In the genomic region with DNA sequence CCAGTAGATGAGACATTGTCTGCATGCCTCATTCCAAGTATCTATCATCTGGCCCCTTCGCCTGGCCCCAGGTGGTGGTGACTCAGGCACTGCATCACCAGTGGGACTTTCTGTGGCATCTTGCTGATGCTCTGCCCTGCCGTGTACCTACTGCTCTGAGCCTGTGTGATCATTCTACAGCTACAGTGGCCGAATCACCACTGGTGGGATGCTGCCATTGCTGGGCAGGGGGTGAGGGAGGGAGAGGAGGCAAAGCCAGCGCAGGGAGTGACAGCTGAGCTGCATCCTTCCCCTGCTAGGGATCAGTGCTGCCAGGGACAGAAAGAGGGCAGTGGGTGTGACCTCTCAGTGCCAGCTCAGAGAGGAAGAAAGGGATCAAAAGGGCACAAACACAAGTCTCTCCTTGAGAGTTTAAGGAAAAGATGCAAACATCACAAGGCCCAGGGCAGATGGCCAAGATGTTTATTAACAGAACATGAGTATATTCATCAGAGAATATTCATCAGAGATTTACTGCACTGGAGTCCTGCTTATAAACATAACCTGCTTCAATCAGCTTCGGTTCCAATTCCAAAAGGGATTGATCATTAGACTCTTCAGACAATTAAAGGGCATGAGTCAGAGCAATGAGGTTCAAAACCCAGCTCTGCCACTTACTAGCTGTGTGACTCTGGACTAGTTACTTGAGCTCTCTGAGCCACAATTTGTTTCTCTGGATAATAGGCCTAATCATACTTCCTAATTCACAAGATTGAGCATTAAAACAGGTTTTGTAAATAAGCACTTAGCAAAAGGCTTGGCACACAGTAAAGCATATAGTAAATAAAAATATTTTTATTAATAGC, we compare ENCODE assay signal across 1 cellular context.
TF ChIP-seq lines count a peak whose summit lies in the region.

No MANE protein-coding gene starts in this region.

TF ChIP-seq in HEK293, 187 proteins besides CTCF, POLR2A, EP300 and RAD21 (continued from another document):
- TF ChIP-seq, protein P1, sequence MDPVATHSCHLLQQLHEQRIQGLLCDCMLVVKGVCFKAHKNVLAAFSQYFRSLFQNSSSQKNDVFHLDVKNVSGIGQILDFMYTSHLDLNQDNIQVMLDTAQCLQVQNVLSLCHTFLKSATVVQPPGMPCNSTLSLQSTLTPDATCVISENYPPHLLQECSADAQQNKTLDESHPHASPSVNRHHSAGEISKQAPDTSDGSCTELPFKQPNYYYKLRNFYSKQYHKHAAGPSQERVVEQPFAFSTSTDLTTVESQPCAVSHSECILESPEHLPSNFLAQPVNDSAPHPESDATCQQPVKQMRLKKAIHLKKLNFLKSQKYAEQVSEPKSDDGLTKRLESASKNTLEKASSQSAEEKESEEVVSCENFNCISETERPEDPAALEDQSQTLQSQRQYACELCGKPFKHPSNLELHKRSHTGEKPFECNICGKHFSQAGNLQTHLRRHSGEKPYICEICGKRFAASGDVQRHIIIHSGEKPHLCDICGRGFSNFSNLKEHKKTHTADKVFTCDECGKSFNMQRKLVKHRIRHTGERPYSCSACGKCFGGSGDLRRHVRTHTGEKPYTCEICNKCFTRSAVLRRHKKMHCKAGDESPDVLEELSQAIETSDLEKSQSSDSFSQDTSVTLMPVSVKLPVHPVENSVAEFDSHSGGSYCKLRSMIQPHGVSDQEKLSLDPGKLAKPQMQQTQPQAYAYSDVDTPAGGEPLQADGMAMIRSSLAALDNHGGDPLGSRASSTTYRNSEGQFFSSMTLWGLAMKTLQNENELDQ (tag by site-specific recombination; IDR thresholded peaks at IDR 0.05; ENCODE audit: low read depth) = no peak
- TF ChIP-seq ZNF529 (tag by site-specific recombination; IDR thresholded peaks at IDR 0.05; ENCODE audit: insufficient replicate concordance) (no peak), ZNF596 (tag by site-specific recombination; IDR thresholded peaks at IDR 0.05) (no peak), ZNF623 (tag by site-specific recombination; IDR thresholded peaks at IDR 0.05) (no peak)
TF ChIP-seq in HEK293: peak in this region for 7.
